9 cellular contexts compared by ENCODE assay signal in the genomic region with DNA sequence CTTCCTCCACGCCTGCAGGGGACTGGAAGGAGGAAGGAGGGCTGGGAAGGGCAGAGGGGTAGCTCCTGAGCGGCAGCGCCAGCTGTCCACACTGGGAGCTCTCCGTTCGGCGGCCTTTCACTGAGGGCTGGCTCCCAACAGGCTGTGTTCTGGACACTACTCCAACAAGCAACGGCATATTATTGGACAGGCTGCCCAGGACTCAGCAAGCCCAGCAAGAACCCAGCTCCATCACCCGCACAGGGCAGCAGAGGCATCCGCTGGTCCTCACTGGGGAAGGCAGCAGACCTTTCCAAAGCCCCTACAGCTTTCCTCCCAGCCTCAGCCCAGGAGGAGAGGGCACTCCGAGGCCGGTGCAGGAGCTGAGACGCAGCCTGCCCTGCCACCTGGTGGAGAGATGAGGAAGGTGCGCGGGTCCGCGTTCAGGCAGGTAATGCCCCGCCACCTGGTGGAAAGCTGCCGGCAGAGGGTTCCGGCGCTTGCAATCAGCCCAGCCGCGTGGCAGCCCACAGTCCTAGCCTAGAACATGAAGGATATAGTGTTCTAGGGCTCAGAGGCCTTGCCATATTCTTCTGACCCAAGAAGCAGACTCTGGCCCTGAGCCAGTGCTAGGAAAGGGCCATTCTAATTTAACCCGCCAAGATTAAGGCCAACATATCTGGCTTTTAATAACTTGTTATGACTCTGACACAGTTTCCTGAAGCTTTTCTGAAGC.
A peak's percentile ranks its signal among the peaks of the same experiment; 100 is the strongest.
DNase-seq lines count a peak whose midpoint lies in the region; ATAC-seq lines count a peak whose summit lies in the region.
"Had no signal": no experiment of that assay in that cellular context is flagged by ENCODE, and none has a peak within 500 bp of the region (broad histone marks: within the 10 kb centered on the region; RNA-seq: fewer than 3 reads in every experiment).

No MANE protein-coding gene starts in this region.

- ATAC-seq in GM19467 (IDR thresholded peaks at IDR 0.05; ENCODE audit: unreplicated experiment), result peak; percentile 97
- ATAC-seq in HG03571 (IDR thresholded peaks at IDR 0.05; ENCODE audit: unreplicated experiment), result peak; percentile 81
- ATAC-seq in effector memory CD8-positive, alpha-beta T cell (replicated peaks), result peak; percentile 100

- no peaks in the 10 kb centered on the region for H3K9me3 Mint-ChIP-seq in effector memory CD8-positive, alpha-beta T cell
- H3K9me3 Mint-ChIP-seq: activated naive CD4-positive, alpha-beta T cell treated with anti-CD3 and anti-CD28 coated beads, Interleukin-2, amount 50 U/mL, for 24 hours had no signal

- H3K27me3 Mint-ChIP-seq in effector memory CD8-positive, alpha-beta T cell, result peaks cover 23 to 31% of the 10 kb centered on the region in 2 donors

- H3K79me2 ChIP-seq in mesendoderm (ENCODE audit: control insufficient read depth, insufficient read depth, low read length), result no peaks in the 10 kb centered on the region

- no peak overlapping the region for H2BK15ac ChIP-seq in mesendoderm (replicated peaks; ENCODE audit: low read depth)

- no peak overlapping the region for H4K5ac ChIP-seq in mesendoderm (ENCODE audit: low read length)

- H3K56ac ChIP-seq in mesendoderm (ENCODE audit: low read length), result no peak overlapping the region

- H3K4me1 ChIP-seq in mesendoderm (ENCODE audit: control insufficient read depth, low read depth, low read length), result no peaks in the 10 kb centered on the region

- no peak overlapping the region for H3K18ac ChIP-seq in mesendoderm (ENCODE audit: low read length)

- H3K4me3 ChIP-seq in mesendoderm (ENCODE audit: low read length), result no peak overlapping the region

- H3K4me2 ChIP-seq in mesendoderm (ENCODE audit: low read length), result no peak overlapping the region

- no peak overlapping the region for H3K4me3 Mint-ChIP-seq in effector memory CD8-positive, alpha-beta T cell
- H3K4me3 Mint-ChIP-seq: activated naive CD4-positive, alpha-beta T cell treated with anti-CD3 and anti-CD28 coated beads, Interleukin-2, amount 50 U/mL, for 24 hours had no signal

- no peak overlapping the region for H3K27ac ChIP-seq in mesendoderm (ENCODE audit: low read depth, low read length)

- no peaks in the 10 kb centered on the region for H3K27me3 ChIP-seq in mesendoderm (ENCODE audit: insufficient read depth, low read length, poor library complexity)

- no peak overlapping the region for H2BK5ac ChIP-seq in mesendoderm (ENCODE audit: low read length)

- no peak overlapping the region for H3K27ac Mint-ChIP-seq in effector memory CD8-positive, alpha-beta T cell

- no peaks in the 10 kb centered on the region for H3K4me1 Mint-ChIP-seq in effector memory CD8-positive, alpha-beta T cell (ENCODE audit: low read depth in 2 of 2)
- H3K4me1 Mint-ChIP-seq: activated naive CD4-positive, alpha-beta T cell treated with anti-CD3 and anti-CD28 coated beads, Interleukin-2, amount 50 U/mL, for 24 hours had no signal

- peak; percentile 54 for DNase-seq in COLO829 (ENCODE audit: low spot score)
- DNase-seq in NCI-H82 (lab: John Stamatoyannopoulos, UW), result peak; percentile 87
- DNase-seq in activated CD8-positive, alpha-beta memory T cell treated with anti-CD3 and anti-CD28 coated beads for 1 hour (ENCODE audit: extremely low read depth in 1 of 2, low read depth in 1 of 2), result peak; percentile 68 to 78
- DNase-seq in effector memory CD8-positive, alpha-beta T cell, result peak; percentile 89 to 95 (median 90)
- peak; percentile 87 for DNase-seq in mesendoderm
- DNase-seq in stimulated activated CD8-positive, alpha-beta memory T cell treated with anti-CD3 and anti-CD28 coated beads, Interleukin-15, amount 100 ng/mL, for 4 hours (ENCODE audit: low read depth in 2 of 2), result peak; percentile 67 to 72

- H3K23ac ChIP-seq in mesendoderm (ENCODE audit: low read length), result no peak overlapping the region

- no peak overlapping the region for H3K9ac ChIP-seq in mesendoderm (ENCODE audit: low read length)

- H2BK120ac ChIP-seq in mesendoderm (ENCODE audit: low read depth, low read length), result no peak overlapping the region

- H3K36me3 Mint-ChIP-seq in effector memory CD8-positive, alpha-beta T cell (ENCODE audit: insufficient read depth), result no peaks in the 10 kb centered on the region

- H4K8ac ChIP-seq in mesendoderm (ENCODE audit: low read depth, low read length), result no peak overlapping the region

- no peaks in the 10 kb centered on the region for H3K79me1 ChIP-seq in mesendoderm (ENCODE audit: low read length)

- no CpG with 5 or more reads among the region's 23 CpGs for WGBS in mesendoderm (ENCODE audit: extremely low coverage, insufficient coverage, low lambda C conversion rate)

- H2AK5ac ChIP-seq in mesendoderm (ENCODE audit: low read length), result no peak overlapping the region

- H3K36me3 ChIP-seq in mesendoderm (ENCODE audit: control insufficient read depth, insufficient read depth, low read length), result no peaks in the 10 kb centered on the region

- H3K4ac ChIP-seq in mesendoderm (ENCODE audit: low read depth, low read length), result no peak overlapping the region
